8 cellular contexts compared by ENCODE assay signal in the genomic region with DNA sequence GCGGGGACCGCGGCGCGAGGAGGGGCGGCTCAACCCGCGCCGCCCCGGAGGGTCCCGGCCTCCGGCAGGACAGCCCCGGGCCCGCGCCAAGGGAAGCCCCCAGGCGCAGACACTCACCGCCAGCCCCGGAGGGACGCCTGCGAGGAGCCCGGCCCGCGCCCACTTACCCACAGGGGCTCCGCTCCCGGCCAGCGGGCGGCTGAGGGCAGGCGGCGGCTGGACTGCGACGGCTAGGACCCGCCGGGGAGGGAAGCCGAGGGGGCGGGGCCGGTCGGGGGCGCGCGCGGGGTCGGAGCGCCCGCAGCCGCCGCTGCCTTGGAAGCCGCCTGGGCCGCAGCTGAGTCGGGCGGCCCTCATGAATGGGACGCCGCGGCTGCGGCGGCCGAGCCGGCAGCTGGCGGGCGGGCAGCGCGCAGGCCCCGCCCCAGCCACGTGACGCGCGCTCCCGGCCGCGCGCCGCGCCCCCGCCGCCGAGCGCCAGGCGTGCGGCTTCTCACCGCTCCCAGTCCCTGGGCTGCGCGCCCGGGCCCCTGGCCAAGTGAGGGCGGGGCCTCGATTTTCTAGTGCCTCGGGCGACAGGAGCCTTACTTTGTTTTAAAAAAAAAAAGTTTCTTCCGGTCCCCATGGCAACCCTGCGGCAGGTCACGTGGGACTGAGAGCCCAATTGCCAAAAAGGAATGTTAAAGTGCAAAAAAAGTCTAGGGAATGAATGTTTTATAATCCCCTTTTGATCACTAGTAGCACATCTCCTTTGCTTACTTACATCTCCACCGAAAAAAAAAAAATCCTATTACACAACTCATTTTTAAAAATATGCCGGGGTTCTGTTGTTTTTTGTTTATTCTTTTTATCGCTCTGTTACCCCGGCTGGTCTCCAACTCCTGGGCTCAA. TPM values are rescaled to one million over a fixed set of nuclear protein-coding genes. Genes with fewer than 3 reads are reported as not detected.
DNase-seq lines count a peak whose midpoint lies in the region; ATAC-seq and TF ChIP-seq lines count a peak whose summit lies in the region.

Gene LPIN2 (minus strand): TSS at position 225 of the 891 bp plus-strand sequence. CDS start 52,304 bp downstream, outside the sequence.

- ATAC-seq in HG03432 (IDR thresholded peaks at IDR 0.05; ENCODE audit: unreplicated experiment) = peak; percentile 88

- peak; percentile 88 to 89 for DNase-seq in AML-193 (lab: John Stamatoyannopoulos, UW)
- DNase-seq in NCI-H460 (ENCODE audit: extremely low read depth, low read depth) = peak; percentile 89
- peak; percentile 95 for DNase-seq in activated CD4-positive, CD25-positive, alpha-beta regulatory T cell treated with anti-CD3 and anti-CD28 coated beads, Interleukin-2, amount 50 U/mL, for 72 hours
- peak; percentile 26 to 67 for DNase-seq in cerebellar nuclear complex (lab: John Stamatoyannopoulos, UW)
- DNase-seq in islet precursor cell = peak; percentile 97
- DNase-seq in stimulated activated CD4-positive, alpha-beta T cell treated with anti-CD3 and anti-CD28 coated beads, Interleukin-12 subunit alpha, Interleukin-12 subunit beta, amount 100 ng/mL, for 4 hours = peak; percentile 93

- TF ChIP-seq POLR2A in GM19099 (IDR thresholded peaks at IDR 0.05; ENCODE audit: extremely low read depth, insufficient read length, low read depth) = peak; percentile 72

RNA-seq across cellular contexts. Expression of gene LPIN2, which starts in this region (rescaled TPM):
- total RNA-seq in NCI-H460 (2014; rRNA removed; shearing (Covaris generic)) = 9.9 and 10.4 TPM in 2 replicates
- 10.8 and 12.7 TPM in 2 replicates for polyA plus RNA-seq in NCI-H460 (2014; cell fraction: nucleus; rRNA removed)

Comparison
In these comparisons a context has a peak if more than half of its experiments do, and no peak if none do; other contexts are left out.
1. Peak in every context shown above with its lines: DNase-seq and ATAC-seq.
2. DNase-seq: peak in every context shown above with its lines; median percentile 97 in islet precursor cell; 95 in activated CD4-positive, CD25-positive, alpha-beta regulatory T cell treated with anti-CD3 and anti-CD28 coated beads, Interleukin-2, amount 50 U/mL, for 72 hours; 93 in stimulated activated CD4-positive, alpha-beta T cell treated with anti-CD3 and anti-CD28 coated beads, Interleukin-12 subunit alpha, Interleukin-12 subunit beta, amount 100 ng/mL, for 4 hours; 89 in NCI-H460; 88 in AML-193; 46 in cerebellar nuclear complex.